32 cellular contexts compared by ENCODE assay signal in genomic region chr4:8706221-8707044, GRCh38.
DNase-seq lines count a peak whose midpoint lies in the region; ATAC-seq, FAIRE-seq and TF ChIP-seq lines count a peak whose summit lies in the region.
"Had no signal": no experiment of that assay in that cellular context is flagged by ENCODE, and none has a peak within 500 bp of the region (broad histone marks: within the 10 kb centered on the region; RNA-seq: fewer than 3 reads in every experiment).

No MANE protein-coding gene starts in this region.

- no peak overlapping the region for H2BK5ac ChIP-seq in mesendoderm (ENCODE audit: low read length)

- H3K4me2 ChIP-seq in K562 (ENCODE audit: insufficient read depth, low read length) (no peak overlapping the region), mesendoderm (ENCODE audit: low read length) (no peak overlapping the region)
- H3K4me2 ChIP-seq: SK-N-SH had no signal

- CTCF ChIA-PET in K562 (lab: Yijun Ruan, JAX; ENCODE audit: low intra/inter-chr PET ratio) = no interaction called here

- H3K18ac ChIP-seq in mesendoderm (ENCODE audit: low read length) = no peak overlapping the region

- no peak overlapping the region for H2AK5ac ChIP-seq in mesendoderm (ENCODE audit: low read length)

- no peak overlapping the region for H3K4me3 ChIP-seq in right cardiac atrium (ENCODE audit: low read length)
- no peak overlapping the region for H3K4me3 ChIP-seq in K562
- H3K4me3 ChIP-seq in mesendoderm (ENCODE audit: low read length) = no peak overlapping the region
- H3K4me3 ChIP-seq: colonic mucosa, esophagus squamous epithelium, heart right ventricle, MG63, psoas muscle, stomach, transverse colon had no signal

- TF ChIP-seq RAD21 in K562 (CRISPR knock-in tag; conservative IDR thresholded peaks at IDR 0.05 in 1 of 2, IDR thresholded peaks at IDR 0.05 in 1 of 2) = no peak

- peaks cover 45% of the 10 kb centered on the region for H3K27me3 Mint-ChIP-seq in type B pancreatic cell
- H3K27me3 Mint-ChIP-seq in activated naive CD8-positive, alpha-beta T cell treated with anti-CD3 and anti-CD28 coated beads, Interleukin-2, amount 50 U/mL, for 24 hours = peaks cover 3% of the 10 kb centered on the region
- H3K27me3 Mint-ChIP-seq: activated CD4-positive, alpha-beta T cell treated with anti-CD3 and anti-CD28 coated beads for 36 hours; activated naive CD4-positive, alpha-beta T cell treated with anti-CD3 and anti-CD28 coated beads, Interleukin-2, amount 50 U/mL, for 24 hours had no signal

- POLR2A ChIA-PET in K562 (lab: Yijun Ruan, JAX) = no interaction called here

- H3K27ac ChIP-seq in right cardiac atrium (ENCODE audit: low read length) (no peak overlapping the region), K562 (ENCODE audit: extremely low read depth, low read depth, low read length) (no peak overlapping the region), mesendoderm (ENCODE audit: low read depth, low read length) (no peak overlapping the region)
- H3K27ac ChIP-seq: colonic mucosa, esophagus squamous epithelium, heart right ventricle, neutrophil, psoas muscle, stomach, transverse colon had no signal

- in situ Hi-C loops in K562 (cut with MboI) = no loop called here

- no peak overlapping the region for H3K27ac Mint-ChIP-seq in type B pancreatic cell
- H3K27ac Mint-ChIP-seq in activated naive CD8-positive, alpha-beta T cell treated with anti-CD3 and anti-CD28 coated beads, Interleukin-2, amount 50 U/mL, for 24 hours = no peak overlapping the region
- H3K27ac Mint-ChIP-seq: activated CD4-positive, alpha-beta T cell treated with anti-CD3 and anti-CD28 coated beads for 36 hours; activated naive CD4-positive, alpha-beta T cell treated with anti-CD3 and anti-CD28 coated beads, Interleukin-2, amount 50 U/mL, for 24 hours; memory B cell had no signal

- no peak overlapping the region for H3K56ac ChIP-seq in mesendoderm (ENCODE audit: low read length)

- no peaks in the 10 kb centered on the region for H3K36me3 Mint-ChIP-seq in type B pancreatic cell
- no peaks in the 10 kb centered on the region for H3K36me3 Mint-ChIP-seq in activated naive CD8-positive, alpha-beta T cell treated with anti-CD3 and anti-CD28 coated beads, Interleukin-2, amount 50 U/mL, for 24 hours (ENCODE audit: low read depth)
- H3K36me3 Mint-ChIP-seq: activated naive CD4-positive, alpha-beta T cell treated with anti-CD3 and anti-CD28 coated beads, Interleukin-2, amount 50 U/mL, for 24 hours; memory B cell had no signal

- ATAC-seq in Right ventricle myocardium inferior = no peak
- ATAC-seq in right cardiac atrium = no peak
- ATAC-seq in K562 = no peak
- ATAC-seq in activated naive CD8-positive, alpha-beta T cell treated with anti-CD3 and anti-CD28 coated beads, Interleukin-2, amount 50 U/mL, for 24 hours = no peak
- ATAC-seq: activated CD4-positive, alpha-beta T cell treated with anti-CD3 and anti-CD28 coated beads for 36 hours; activated T-cell treated with anti-CD3 and anti-CD28 coated beads, Interleukin-2, amount 50 U/mL, for 4 hours; heart right ventricle; psoas muscle had no signal

- H3K4me3 Mint-ChIP-seq in type B pancreatic cell = peak overlapping the region; percentile 57
- no peak overlapping the region for H3K4me3 Mint-ChIP-seq in activated naive CD8-positive, alpha-beta T cell treated with anti-CD3 and anti-CD28 coated beads, Interleukin-2, amount 50 U/mL, for 24 hours
- H3K4me3 Mint-ChIP-seq: activated CD4-positive, alpha-beta T cell treated with anti-CD3 and anti-CD28 coated beads for 36 hours; activated naive CD4-positive, alpha-beta T cell treated with anti-CD3 and anti-CD28 coated beads, Interleukin-2, amount 50 U/mL, for 24 hours; activated T-cell treated with anti-CD3 and anti-CD28 coated beads, Interleukin-2, amount 50 U/mL, for 4 hours; memory B cell had no signal

- H3K9me1 ChIP-seq in K562 (ENCODE audit: control insufficient read depth, insufficient read depth, low read length) = no peaks in the 10 kb centered on the region

- H3K23ac ChIP-seq in mesendoderm (ENCODE audit: low read length) = no peak overlapping the region

- H3K36me3 ChIP-seq in K562 (ENCODE audit: control insufficient read depth, insufficient read depth, low read length) (no peaks in the 10 kb centered on the region), mesendoderm (ENCODE audit: control insufficient read depth, insufficient read depth, low read length) (no peaks in the 10 kb centered on the region)
- H3K36me3 ChIP-seq: colonic mucosa, esophagus squamous epithelium, heart right ventricle, MG63, neutrophil, stomach, transverse colon had no signal

- no peak overlapping the region for H3K4ac ChIP-seq in mesendoderm (ENCODE audit: low read depth, low read length)

- H3K79me1 ChIP-seq in mesendoderm (ENCODE audit: low read length) = no peaks in the 10 kb centered on the region

- H2BK15ac ChIP-seq in mesendoderm (replicated peaks; ENCODE audit: low read depth) = no peak overlapping the region

- no peak overlapping the region for H4K5ac ChIP-seq in mesendoderm (ENCODE audit: low read length)

- intact Hi-C loops in Right ventricle myocardium inferior (cut with DNase I) = no loop called here
- intact Hi-C loops in right cardiac atrium (cut with DNase I) = no loop called here
- intact Hi-C loops in K562 (cut with micrococcal nuclease) = no loop called here

- H2BK120ac ChIP-seq in mesendoderm (ENCODE audit: low read depth, low read length) = no peak overlapping the region

- BruUV-seq in K562 (replicated peaks; lab: Mats Ljungman, UMichigan) = no TSS peak

- TF ChIP-seq EP300 in K562 (IDR thresholded peaks at IDR 0.05; ENCODE audit: low read length) = no peak

- H3K27me3 ChIP-seq in right cardiac atrium (ENCODE audit: control insufficient read depth, insufficient read depth) (no peaks in the 10 kb centered on the region), K562 (ENCODE audit: control insufficient read depth in 2 of 2, insufficient read depth in 2 of 2, low read length in 2 of 2) (peaks cover 0 to 38% of the 10 kb centered on the region in 2 experiments; a peak in 3 of 5 replicates), mesendoderm (ENCODE audit: insufficient read depth, low read length, poor library complexity) (no peaks in the 10 kb centered on the region)
- H3K27me3 ChIP-seq: colonic mucosa, MG63, transverse colon had no signal

- FAIRE-seq in K562 (lab: Jason Lieb, UNC) = no peak
- FAIRE-seq: bronchial epithelial cell, small intestine had no signal

- TF ChIP-seq CTCF in K562 (IDR thresholded peaks at IDR 0.05 in 2 of 3, conservative IDR thresholded peaks at IDR 0.05 in 1 of 3; ENCODE audit: insufficient read depth in 2 of 3, low read depth in 1 of 3, low read length in 3 of 3) = no peak
- no peak for TF ChIP-seq CTCF in type B pancreatic cell (conservative IDR thresholded peaks at IDR 0.05)

- 64% methylated on average over 21 of the region's 21 CpGs for WGBS in right cardiac atrium
- WGBS in K562 (ENCODE audit: insufficient coverage, low coverage, missing lambda C conversion rate) = under 1% methylated on average over 21 of the region's 21 CpGs
- no CpG with 5 or more reads among the region's 21 CpGs for WGBS in mesendoderm (ENCODE audit: extremely low coverage, insufficient coverage, low lambda C conversion rate)

- H3K9ac ChIP-seq in K562 (ENCODE audit: insufficient read depth in 1 of 2, low read depth in 2 of 2, low read length in 2 of 2) = no peak overlapping the region
- H3K9ac ChIP-seq in mesendoderm (ENCODE audit: low read length) = no peak overlapping the region
- H3K9ac ChIP-seq: SK-N-SH had no signal

- H3K9me3 ChIP-seq in right cardiac atrium (ENCODE audit: control insufficient read depth, low read length) = no peaks in the 10 kb centered on the region
- no peaks in the 10 kb centered on the region for H3K9me3 ChIP-seq in K562 (replicated peaks; ENCODE audit: control insufficient read depth, insufficient read depth, low read depth, low read length)
- H3K9me3 ChIP-seq: colonic mucosa, esophagus squamous epithelium, MG63, neutrophil, psoas muscle, SK-N-SH, transverse colon had no signal

- no peaks in the 10 kb centered on the region for H4K20me1 ChIP-seq in K562 (replicated peaks; ENCODE audit: control insufficient read depth, insufficient read depth, low read length)

- peaks cover 16% of the 10 kb centered on the region for H3K4me1 Mint-ChIP-seq in type B pancreatic cell (ENCODE audit: unreplicated experiment)
- no peaks in the 10 kb centered on the region for H3K4me1 Mint-ChIP-seq in activated naive CD8-positive, alpha-beta T cell treated with anti-CD3 and anti-CD28 coated beads, Interleukin-2, amount 50 U/mL, for 24 hours
- H3K4me1 Mint-ChIP-seq: activated CD4-positive, alpha-beta T cell treated with anti-CD3 and anti-CD28 coated beads for 36 hours; activated naive CD4-positive, alpha-beta T cell treated with anti-CD3 and anti-CD28 coated beads, Interleukin-2, amount 50 U/mL, for 24 hours; memory B cell had no signal

- DNase-seq in Right ventricle myocardium inferior (ENCODE audit: missing footprints) (peak; percentile 27), right cardiac atrium (no peak), K562 (ENCODE audit: extremely low read depth in 1 of 4, low spot score in 3 of 4) (no peak), mesendoderm (peak; percentile 55), type B pancreatic cell (ENCODE audit: extremely low spot score, unreplicated experiment) (peak; percentile 34), DMS153 treated with DMSO at 0.1 percent for 48 hours (lab: John Stamatoyannopoulos, UW; ENCODE audit: unreplicated experiment) (no peak), GF-D8 (lab: John Stamatoyannopoulos, UW) (no peak)
- DNase-seq in activated naive CD8-positive, alpha-beta T cell treated with anti-CD3 and anti-CD28 coated beads, Interleukin-2, amount 50 U/mL, for 24 hours = no peak
- DNase-seq: activated CD4-positive, alpha-beta T cell treated with anti-CD3 and anti-CD28 coated beads for 36 hours; activated T-cell treated with anti-CD3 and anti-CD28 coated beads, Interleukin-2, amount 50 U/mL, for 4 hours; colonic mucosa; esophagus squamous epithelium; foreskin melanocyte; HCEC 1CT; heart right ventricle; KG1; MG63; NCI-H2029; NCI-H345; RPMI8226; SK-N-SH; small intestine; stimulated activated CD4-positive, alpha-beta T cell treated with anti-CD3 and anti-CD28 coated beads, Interleukin-1b, Interleukin-23, amount 100 ng/mL, for 48 hours; stimulated activated CD8-positive, alpha-beta memory T cell treated with anti-CD3 and anti-CD28 coated beads, Interleukin-4, amount 100 ng/mL, for 48 hours; stomach; T-helper 2 cell; transverse colon had no signal

- H4K8ac ChIP-seq in mesendoderm (ENCODE audit: low read depth, low read length) = no peak overlapping the region

- no peak for TF ChIP-seq POLR2A in K562 (conservative IDR thresholded peaks at IDR 0.05)

- no peaks in the 10 kb centered on the region for H3K9me3 Mint-ChIP-seq in type B pancreatic cell
- H3K9me3 Mint-ChIP-seq in activated naive CD8-positive, alpha-beta T cell treated with anti-CD3 and anti-CD28 coated beads, Interleukin-2, amount 50 U/mL, for 24 hours = peaks cover 6% of the 10 kb centered on the region
- H3K9me3 Mint-ChIP-seq: activated naive CD4-positive, alpha-beta T cell treated with anti-CD3 and anti-CD28 coated beads, Interleukin-2, amount 50 U/mL, for 24 hours; memory B cell had no signal

- H3K4me1 ChIP-seq in right cardiac atrium (ENCODE audit: control insufficient read depth, insufficient read depth, low read length) (no peaks in the 10 kb centered on the region), K562 (replicated peaks in 1 of 2; ENCODE audit: control insufficient read depth in 2 of 2, insufficient read depth in 2 of 2, low read length in 2 of 2) (peaks cover 0 to 3% of the 10 kb centered on the region in 2 experiments; a peak in 1 of 5 replicates), mesendoderm (ENCODE audit: control insufficient read depth, low read depth, low read length) (no peaks in the 10 kb centered on the region)
- H3K4me1 ChIP-seq: colonic mucosa, esophagus squamous epithelium, heart right ventricle, psoas muscle, stomach, transverse colon had no signal

- H3K79me2 ChIP-seq in K562 (ENCODE audit: control insufficient read depth, insufficient read depth, low read length) (no peaks in the 10 kb centered on the region), mesendoderm (ENCODE audit: control insufficient read depth, insufficient read depth, low read length) (no peaks in the 10 kb centered on the region)

- no peak overlapping the region for H2AFZ ChIP-seq in K562 (ENCODE audit: low read depth, low read length)

Comparison
In these comparisons a context has a peak if more than half of its experiments do, and no peak if none do; other contexts are left out.
1. DNase-seq: peak in Right ventricle myocardium inferior (single experiment), mesendoderm (single experiment) and type B pancreatic cell (single experiment); none in right cardiac atrium (0 of 3), K562 (0 of 4), DMS153 treated with DMSO at 0.1 percent for 48 hours (single experiment), activated naive CD8-positive, alpha-beta T cell treated with anti-CD3 and anti-CD28 coated beads, Interleukin-2, amount 50 U/mL, for 24 hours (single experiment) and GF-D8 (single experiment).